ENCODE assay signal across 24 cellular contexts in the genomic region with DNA sequence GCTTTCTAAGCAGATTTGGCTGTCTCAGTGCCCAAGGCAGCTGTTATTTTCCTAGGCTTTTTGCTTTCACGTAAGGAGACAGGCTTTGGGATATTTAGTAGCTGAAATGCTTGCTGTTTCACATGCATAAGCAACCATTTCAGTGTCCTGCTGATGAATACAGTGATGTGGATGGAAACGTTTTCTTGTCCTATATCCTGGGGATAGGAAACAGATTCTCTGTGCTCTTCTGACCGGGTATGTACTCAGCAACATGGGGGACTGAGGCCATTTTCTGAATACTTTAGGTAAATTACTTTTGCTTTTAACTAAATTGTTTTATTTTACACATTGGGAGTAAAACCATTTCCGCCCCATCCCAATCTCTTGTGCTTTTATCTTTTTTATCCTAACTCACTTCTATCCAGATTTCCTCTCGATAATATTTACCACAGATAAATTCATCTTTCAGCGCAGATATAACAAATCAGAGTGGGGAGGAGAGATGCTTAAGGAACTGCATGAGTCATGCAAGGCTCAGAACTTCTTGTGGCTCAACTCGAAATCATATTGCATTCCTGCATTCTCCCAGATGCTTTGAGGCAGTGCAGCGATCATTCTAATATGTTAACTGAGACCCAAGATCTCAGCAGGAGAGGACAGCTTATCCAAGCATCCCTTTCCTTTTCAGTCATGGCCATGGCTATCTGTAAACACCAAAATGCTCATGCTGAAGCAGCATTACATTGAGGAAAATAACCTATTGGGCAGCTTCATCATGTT. TPM values are rescaled to one million over a fixed set of nuclear protein-coding genes. Genes with fewer than 3 reads are reported as not detected.
DNase-seq lines count a peak whose midpoint lies in the region; ATAC-seq and TF ChIP-seq lines count a peak whose summit lies in the region.
"Had no signal": no experiment of that assay in that cellular context is flagged by ENCODE, and none has a peak within 500 bp of the region (broad histone marks: within the 10 kb centered on the region; RNA-seq: fewer than 3 reads in every experiment).

No MANE protein-coding gene starts in this region.

- WGBS in iPS DF 6.9 (ENCODE audit: insufficient coverage, insufficient read length), result 100% methylated on average over 1 of the region's 8 CpGs
- WGBS in ovary, 3 donors, result 31 to 36% (median 33%) methylated on average over 8 of the region's 8 CpGs

- POLR2A ChIA-PET in CD4-positive, alpha-beta T cell (lab: Charles Lee), result no interaction called here

- TF ChIP-seq EP300 in ovary (IDR thresholded peaks at IDR 0.05), result no peak

- H3K9me3 ChIP-seq in iPS DF 6.9 (ENCODE audit: control insufficient read depth, insufficient read depth, low read length), result no peaks in the 10 kb centered on the region
- no peaks in the 10 kb centered on the region for H3K9me3 ChIP-seq in CD4-positive, alpha-beta T cell (ENCODE audit: control insufficient read depth, low read length)
- H3K9me3 ChIP-seq in ovary, result no peaks in the 10 kb centered on the region

- H3K36me3 ChIP-seq in iPS DF 6.9 (ENCODE audit: control insufficient read depth, insufficient read depth, low read length) (no peaks in the 10 kb centered on the region), ovary (no peaks in the 10 kb centered on the region)

- H3K27ac Mint-ChIP-seq in HFFc6, result no peak overlapping the region
- no peak overlapping the region for H3K27ac Mint-ChIP-seq in CD4-positive, alpha-beta T cell
- H3K27ac Mint-ChIP-seq: activated CD4-positive, alpha-beta memory T cell treated with anti-CD3 and anti-CD28 coated beads for 36 hours; activated naive CD4-positive, alpha-beta T cell treated with anti-CD3 and anti-CD28 coated beads, Interleukin-2, amount 50 U/mL, for 24 hours; activated T-cell treated with anti-CD3 and anti-CD28 coated beads, Interleukin-2, amount 50 U/mL, for 24 hours; T-cell had no signal

- TF ChIP-seq POLR2A in ovary (IDR thresholded peaks at IDR 0.05), result no peak

- 0 out of 2 replicates have a peak, but pooled peaks cover 5% of the 10 kb centered on the region for H3K36me3 Mint-ChIP-seq in HFFc6 (ENCODE audit: low read depth)
- H3K36me3 Mint-ChIP-seq in CD4-positive, alpha-beta T cell (ENCODE audit: low read depth), result no peaks in the 10 kb centered on the region
- H3K36me3 Mint-ChIP-seq: activated CD4-positive, alpha-beta memory T cell treated with anti-CD3 and anti-CD28 coated beads for 36 hours; activated naive CD4-positive, alpha-beta T cell treated with anti-CD3 and anti-CD28 coated beads, Interleukin-2, amount 50 U/mL, for 24 hours; T-cell had no signal

- H3K4me3 Mint-ChIP-seq in HFFc6, result no peak overlapping the region
- H3K4me3 Mint-ChIP-seq in CD4-positive, alpha-beta T cell, result no peak overlapping the region
- H3K4me3 Mint-ChIP-seq: activated CD4-positive, alpha-beta memory T cell treated with anti-CD3 and anti-CD28 coated beads for 36 hours; activated naive CD4-positive, alpha-beta T cell treated with anti-CD3 and anti-CD28 coated beads, Interleukin-2, amount 50 U/mL, for 24 hours; activated T-cell treated with anti-CD3 and anti-CD28 coated beads, Interleukin-2, amount 50 U/mL, for 24 hours; T-cell had no signal

- TF ChIP-seq CTCF in AG10803 (conservative IDR thresholded peaks at IDR 0.05; ENCODE audit: low read length) (no peak), HFFc6 (IDR thresholded peaks at IDR 0.05) (no peak), ovary (IDR thresholded peaks at IDR 0.05) (no peak)
- TF ChIP-seq CTCF in CD4-positive, alpha-beta T cell (IDR thresholded peaks at IDR 0.05), result no peak

- H3K4me3 ChIP-seq in AG10803 (ENCODE audit: low read length), result no peak overlapping the region
- H3K4me3 ChIP-seq in iPS DF 6.9 (ENCODE audit: low read length), result no peak overlapping the region
- no peak overlapping the region for H3K4me3 ChIP-seq in ovary

- DNase-seq in AG10803 (ENCODE audit: low read depth), result peak; percentile 55
- DNase-seq in HFFc6, result peak; percentile 0
- DNase-seq in astrocyte of the hippocampus (ENCODE audit: low read depth, low spot score), result peak; percentile 51
- no peak for DNase-seq in iPS DF 6.9 (ENCODE audit: low read depth, low spot score)
- no peak for DNase-seq in CD4-positive, alpha-beta T cell
- DNase-seq in DMS153 treated with DMSO at 0.1 percent for 48 hours (lab: John Stamatoyannopoulos, UW; ENCODE audit: unreplicated experiment), result no peak
- no peak for DNase-seq in ovary
- DNase-seq: activated CD4-positive, alpha-beta memory T cell treated with anti-CD3 and anti-CD28 coated beads for 36 hours; activated T-cell treated with anti-CD3 and anti-CD28 coated beads, Interleukin-2, amount 50 U/mL, for 24 hours; central memory CD4-positive, alpha-beta T cell; effector CD4-positive, alpha-beta T cell; hippocampal formation; NCI-H1105 treated with DMSO at 0.1 percent for 48 hours; RPMI8226; stimulated activated CD4-positive, alpha-beta T cell treated with anti-CD3 and anti-CD28 coated beads, Interleukin-4, amount 100 ng/mL, for 1 hour; substantia nigra; T-cell had no signal

- intact Hi-C loops in CD4-positive, alpha-beta T cell (cut with DNase I, micrococcal nuclease), result no loop called here
- intact Hi-C loops in ovary (cut with DNase I), result no loop called here

- H3K27me3 Mint-ChIP-seq in HFFc6 (ENCODE audit: insufficient read depth), result peaks cover 3% of the 10 kb centered on the region; the same call in 1 of the 2 replicates
- peaks cover 35% of the 10 kb centered on the region for H3K27me3 Mint-ChIP-seq in CD4-positive, alpha-beta T cell

- H3K4me1 Mint-ChIP-seq in HFFc6 (ENCODE audit: low read depth), result no peaks in the 10 kb centered on the region
- H3K4me1 Mint-ChIP-seq in CD4-positive, alpha-beta T cell (ENCODE audit: low read depth), result no peaks in the 10 kb centered on the region
- H3K4me1 Mint-ChIP-seq: activated naive CD4-positive, alpha-beta T cell treated with anti-CD3 and anti-CD28 coated beads, Interleukin-2, amount 50 U/mL, for 24 hours had no signal

- H3K4me1 ChIP-seq in iPS DF 6.9 (ENCODE audit: control insufficient read depth, insufficient read depth, low read length), result no peaks in the 10 kb centered on the region; the same call in 1 of the 2 replicates
- H3K4me1 ChIP-seq in ovary (ENCODE audit: insufficient read depth), result no peaks in the 10 kb centered on the region

- H3K27me3 ChIP-seq in iPS DF 6.9 (ENCODE audit: control insufficient read depth, insufficient read depth, low read length) (no peaks in the 10 kb centered on the region), ovary (no peaks in the 10 kb centered on the region)
- H3K27me3 ChIP-seq in CD4-positive, alpha-beta T cell (ENCODE audit: control insufficient read depth, insufficient read depth, low read length), result no peaks in the 10 kb centered on the region

- H3K27ac ChIP-seq in iPS DF 6.9 (ENCODE audit: low read length), result peak overlapping the region; percentile 98
- no peak overlapping the region for H3K27ac ChIP-seq in CD4-positive, alpha-beta T cell (ENCODE audit: low read depth, low read length)
- H3K27ac ChIP-seq in ovary, result no peak overlapping the region
- H3K27ac ChIP-seq: HL-60, VCaP had no signal

- CTCF ChIA-PET in CD4-positive, alpha-beta T cell (lab: Charles Lee), result interaction anchor here (1.5 kb wide), 1 partner anchor 12 kb away, joined by 3 read pairs; no protein-coding TSS in a partner anchor

- H3K9me3 Mint-ChIP-seq in HFFc6, result peaks cover 27% of the 10 kb centered on the region
- H3K9me3 Mint-ChIP-seq in CD4-positive, alpha-beta T cell, result peaks cover 2% of the 10 kb centered on the region
- H3K9me3 Mint-ChIP-seq: activated naive CD4-positive, alpha-beta T cell treated with anti-CD3 and anti-CD28 coated beads, Interleukin-2, amount 50 U/mL, for 24 hours; activated T-cell treated with anti-CD3 and anti-CD28 coated beads, Interleukin-2, amount 50 U/mL, for 24 hours; T-cell had no signal

- no peak for ATAC-seq in CD4-positive, alpha-beta T cell (ENCODE audit: poor library complexity)
- no peak for ATAC-seq in HG02588 (IDR thresholded peaks at IDR 0.05; ENCODE audit: unreplicated experiment)
- ATAC-seq: T-cell had no signal

RNA-seq across cellular contexts. Expression of gene GALR1, which starts 22.3 kb away (rescaled TPM):
- total RNA-seq in HFFc6 (2021; fragmentation: NEBNext Ultra II Directional; extraction: Animal tissue kit (Norgen Biotek cat#: 25700)), result not detected
- not detected for total RNA-seq in CD4-positive, alpha-beta T cell
- under 1 TPM in 4 of 7 donors, not detected in 3; under 0.01 to 0.12 (median 0.04) TPM for total RNA-seq in ovary
- polyA plus RNA-seq in ovary, result not detected
- total RNA-seq: activated CD4-positive, alpha-beta memory T cell treated with anti-CD3 and anti-CD28 coated beads for 36 hours; fibroblast of lung; G401; skeletal muscle tissue; T-cell had no signal
- polyA plus RNA-seq: fibroblast of lung had no signal

Comparison
In these comparisons a context has a peak if more than half of its experiments do, and no peak if none do; other contexts are left out.
1. DNase-seq: peak in AG10803 (single experiment), HFFc6 (single experiment) and astrocyte of the hippocampus (single experiment); none in iPS DF 6.9 (single experiment), CD4-positive, alpha-beta T cell (0 of 10), DMS153 treated with DMSO at 0.1 percent for 48 hours (single experiment) and ovary (0 of 5).